Comparison of ENCODE assay signal across 1 cellular context in genomic region chr19:3950871-3951861, GRCh38.
TF ChIP-seq lines count a peak whose summit lies in the region.

No MANE protein-coding gene starts in this region.

TF ChIP-seq in IMR-90, 13 proteins besides CTCF, POLR2A, EP300 and RAD21:
- TF ChIP-seq CHD1 (IDR thresholded peaks at IDR 0.05; ENCODE audit: low read depth, low read length) = no peak
